In genomic region chr7:7686806-7687205, GRCh38 we compare ENCODE assay signal across 27 cellular contexts. TPM values are rescaled to one million over a fixed set of nuclear protein-coding genes. Genes with fewer than 3 reads are reported as not detected.
DNase-seq lines count a peak whose midpoint lies in the region; ATAC-seq, FAIRE-seq and TF ChIP-seq lines count a peak whose summit lies in the region.
"Had no signal": no experiment of that assay in that cellular context is flagged by ENCODE, and none has a peak within 500 bp of the region (broad histone marks: within the 10 kb centered on the region; RNA-seq: fewer than 3 reads in every experiment).

No MANE protein-coding gene starts in this region.

- H3K4me1 ChIP-seq in OCI-LY1 (ENCODE audit: insufficient read depth, low read length, severe bottlenecking) = peaks cover 24% of the 10 kb centered on the region
- H3K4me1 ChIP-seq in gastrocnemius medialis = peaks cover 23 to 46% of the 10 kb centered on the region in 2 donors

- no peaks in the 10 kb centered on the region for H3K27me3 ChIP-seq in OCI-LY1 (ENCODE audit: insufficient read depth, low read length)
- no peaks in the 10 kb centered on the region for H3K27me3 ChIP-seq in gastrocnemius medialis
- H3K27me3 ChIP-seq: BLaER1, dorsolateral prefrontal cortex, transverse colon had no signal

- H3F3A ChIP-seq in OCI-LY1 (ENCODE audit: insufficient read depth, low read length) = no peaks in the 10 kb centered on the region

- no peaks in the 10 kb centered on the region for H3K79me2 ChIP-seq in OCI-LY1 (ENCODE audit: insufficient read depth, low read length)

- peak overlapping the region; percentile 5 for H3K27ac ChIP-seq in OCI-LY1 (ENCODE audit: low read depth, low read length, poor library complexity, severe bottlenecking)
- H3K27ac ChIP-seq in gastrocnemius medialis = peak overlapping the region; percentile 77 to 88 (median 78)
- H3K27ac ChIP-seq: BLaER1, dorsolateral prefrontal cortex, KMS-11, lower lobe of right lung, RWPE1, transverse colon had no signal

- no peak overlapping the region for H3K4me2 ChIP-seq in OCI-LY1 (ENCODE audit: low read length)
- H3K4me2 ChIP-seq: BLaER1, KMS-11 had no signal

- H4K20me1 ChIP-seq in OCI-LY1 (ENCODE audit: insufficient read depth, low read length) = no peaks in the 10 kb centered on the region
- H4K20me1 ChIP-seq: BLaER1 had no signal

- peak; percentile 40 for FAIRE-seq in GM12892 (lab: Jason Lieb, UNC)
- FAIRE-seq: kidney, small intestine had no signal

- no peak for DNase-seq in GM12892 (ENCODE audit: insufficient read length)
- DNase-seq in left colon = no peak
- DNase-seq in gastrocnemius medialis = no peak
- DNase-seq in ecto neural progenitor cell (ENCODE audit: low spot score) = no peak
- no peak for DNase-seq in stimulated activated CD4-positive, alpha-beta T cell treated with anti-CD3 and anti-CD28 coated beads, Interleukin-15, amount 100 ng/mL, for 24 hours
- DNase-seq in hepatic stellate cell (ENCODE audit: low spot score) = no peak
- DNase-seq: activated effector memory CD4-positive, alpha-beta T cell treated with Interleukin-2 at 50 U/mL for 16 hours; activated naive CD8-positive, alpha-beta T cell treated with anti-CD3 and anti-CD28 coated beads, Interleukin-2, amount 10 ng/mL, durations not matched to agents 7 days and 5 days; activated T-cell treated with anti-CD3 and anti-CD28 coated beads for 4 hours; COR-L47; DMS53; dorsolateral prefrontal cortex; GDM1; HCEC 1CT; kidney; lower lobe of right lung; NCI-H446 treated with DMSO at 0.1 percent for 48 hours; NCI-H82; small intestine; stimulated activated CD4-positive, alpha-beta T cell treated with anti-CD3 and anti-CD28 coated beads, Interleukin-2, amount 100 ng/mL, for 24 hours; T-helper 2 cell; transverse colon had no signal

- TF ChIP-seq POLR2A in GM12892 (IDR thresholded peaks at IDR 0.05; ENCODE audit: low read depth, low read length) (no peak), gastrocnemius medialis (IDR thresholded peaks at IDR 0.05) (no peak)

- intact Hi-C loops in left colon (cut with DNase I, micrococcal nuclease) (loop anchor here in 1 of 2 donors (10.0 kb wide), 1 partner anchor 288 kb away; no protein-coding TSS in a partner anchor), gastrocnemius medialis (cut with DNase I; ENCODE audit: low total_unique reads) (loop anchor here (5.0 kb wide), 1 partner anchor 45 kb away; the partner anchor contains the start of gene UMAD1)

- H3K36me3 ChIP-seq in OCI-LY1 (ENCODE audit: insufficient read depth, low read length) = no peaks in the 10 kb centered on the region
- no peaks in the 10 kb centered on the region for H3K36me3 ChIP-seq in gastrocnemius medialis
- H3K36me3 ChIP-seq: BLaER1, lower lobe of right lung, transverse colon had no signal

- ATAC-seq in left colon (peak; percentile 39), gastrocnemius medialis (no peak)
- ATAC-seq: lower lobe of right lung, SK-N-SH treated with all-trans-retinoic acid at 6 μM for 48 hours had no signal

- H3K9me2 ChIP-seq in OCI-LY1 (ENCODE audit: low read depth, low read length) = no peaks in the 10 kb centered on the region; the same call in 1 of the 2 replicates

- no peak for TF ChIP-seq CTCF in OCI-LY1 (IDR thresholded peaks at IDR 0.05; ENCODE audit: low read length)
- TF ChIP-seq CTCF in gastrocnemius medialis (IDR thresholded peaks at IDR 0.05 in 4 of 5, conservative IDR thresholded peaks at IDR 0.05 in 1 of 5) = no peak

- H3K4me3 ChIP-seq in OCI-LY1 (ENCODE audit: low read depth, low read length, poor library complexity, severe bottlenecking) = no peak overlapping the region
- H3K4me3 ChIP-seq in gastrocnemius medialis = no peak overlapping the region
- H3K4me3 ChIP-seq: BLaER1, dorsolateral prefrontal cortex, lower lobe of right lung, transverse colon had no signal

- H3K9me3 ChIP-seq in OCI-LY1 (ENCODE audit: low read length) (no peaks in the 10 kb centered on the region), gastrocnemius medialis (no peaks in the 10 kb centered on the region)
- H3K9me3 ChIP-seq: BLaER1, lower lobe of right lung, transverse colon had no signal

- H2AFZ ChIP-seq in OCI-LY1 (ENCODE audit: low read length) = no peak overlapping the region

- in situ Hi-C loops in gastrocnemius medialis (cut with MboI; ENCODE audit: low sequenced_read_pairs in 4 of 4) = loop anchor here in 3 of 4 donors (10.0 to 25.0 kb wide), 3 partner anchors 68 to 528 kb away; partner anchors contain the start of gene GLCCI1 (in 1 of the 3)

- H3K9ac ChIP-seq in OCI-LY1 (ENCODE audit: low read length) = no peak overlapping the region
- H3K9ac ChIP-seq: BLaER1, KMS-11 had no signal

RNA-seq across cellular contexts. Expression of gene RPA3, which starts 31.6 kb away (rescaled TPM):
- polyA plus RNA-seq in GM12892 (2012; ENCODE audit: missing spikeins) = 117 TPM
- total RNA-seq in left colon (10 to 100 TPM; 25.5 to 26.4 TPM), gastrocnemius medialis (10 to 100 TPM in 3 of 4 donors, 1 to 10 TPM in 1; 4.7 to 14.3 (median 12.5) TPM)

RNA-seq across cellular contexts. Expression of gene UMAD1, which starts 46.3 kb away (rescaled TPM):
- 9.3 TPM for polyA plus RNA-seq in GM12892 (2012; ENCODE audit: missing spikeins)
- total RNA-seq in left colon (10 to 100 TPM; 16.1 to 24.7 TPM), gastrocnemius medialis (10 to 100 TPM; 10.2 to 16.0 (median 11.1) TPM)
